In the genomic region with DNA sequence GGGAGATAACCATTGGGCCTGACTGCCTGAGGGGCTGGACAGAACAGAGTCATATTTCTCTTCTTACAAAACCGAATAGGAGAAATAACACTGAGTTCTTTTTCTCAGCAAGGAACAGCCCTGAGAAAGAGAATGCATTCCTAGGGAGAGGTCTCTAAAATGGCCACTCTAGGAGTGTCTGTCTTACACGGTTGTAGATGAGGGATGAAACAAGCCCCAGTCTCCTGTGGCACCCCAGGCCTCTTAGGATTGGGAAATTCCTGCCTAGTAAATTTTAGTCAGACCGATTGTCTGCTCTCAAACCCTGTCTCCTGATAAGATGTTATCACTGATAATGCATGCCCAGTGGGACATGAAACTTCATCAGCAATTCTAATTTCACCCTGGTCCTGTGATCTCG, we compare ENCODE assay signal across 5 cellular contexts.
DNase-seq lines count a peak whose midpoint lies in the region; ATAC-seq and TF ChIP-seq lines count a peak whose summit lies in the region.
"Not testable (repeated sequence)": the region's sequence is repeated elsewhere in the genome, so short reads cannot be mapped to it uniquely, and the experiment has no call there.

No MANE protein-coding gene starts in this region.

- H3K36me3 Mint-ChIP-seq in GM23338 (ENCODE audit: low read depth), result peaks cover 49% of the 10 kb centered on the region
- H3K36me3 Mint-ChIP-seq in endothelial cell (ENCODE audit: low read depth, unreplicated experiment), result peaks cover 47% of the 10 kb centered on the region

- H3K27ac Mint-ChIP-seq in GM23338, result peak overlapping the region; percentile 30; the same call in 1 of the 2 replicates
- not testable (repeated sequence) for H3K27ac Mint-ChIP-seq in endothelial cell (ENCODE audit: unreplicated experiment)

- not testable (repeated sequence) for H4K5ac ChIP-seq in mesendoderm (ENCODE audit: low read length)

- not testable (repeated sequence) for H3K9ac ChIP-seq in mesendoderm (ENCODE audit: low read length)

- not testable (repeated sequence) for H2AK5ac ChIP-seq in mesendoderm (ENCODE audit: low read length)

- not testable (repeated sequence) for DNase-seq in GM23338 (ENCODE audit: low spot score); endothelial cell (ENCODE audit: low spot score)
- DNase-seq in NCI-H69 (lab: John Stamatoyannopoulos, UW) (peak; percentile 25), OCI-M1 (lab: John Stamatoyannopoulos, UW) (peak; percentile 22), mesendoderm (peak; percentile 47)

- H4K20me1 ChIP-seq in GM23338 (replicated peaks; ENCODE audit: insufficient read depth), result not testable (repeated sequence)

- H2BK5ac ChIP-seq in mesendoderm (ENCODE audit: low read length), result not testable (repeated sequence)

- H3K18ac ChIP-seq in mesendoderm (ENCODE audit: low read length), result not testable (repeated sequence)

- H4K8ac ChIP-seq in mesendoderm (ENCODE audit: low read depth, low read length), result not testable (repeated sequence)

- not testable (repeated sequence) for H3K4ac ChIP-seq in mesendoderm (ENCODE audit: low read depth, low read length)

- TF ChIP-seq CTCF in GM23338 (conservative IDR thresholded peaks at IDR 0.05; ENCODE audit: low read depth in 2 of 2); endothelial cell (IDR thresholded peaks at IDR 0.05; ENCODE audit: unreplicated experiment): not testable (repeated sequence)

- not testable (repeated sequence) for H3K27ac ChIP-seq in GM23338 (ENCODE audit: low read depth); mesendoderm (ENCODE audit: low read depth, low read length)

- not testable (repeated sequence) for H3K79me2 ChIP-seq in GM23338 (replicated peaks; ENCODE audit: insufficient read depth); mesendoderm (ENCODE audit: control insufficient read depth, insufficient read depth, low read length)

- not testable (repeated sequence) for H2BK120ac ChIP-seq in mesendoderm (ENCODE audit: low read depth, low read length)

- H3F3A ChIP-seq in GM23338 (replicated peaks; ENCODE audit: low read depth), result not testable (repeated sequence)

- not testable (repeated sequence) for H3K27me3 Mint-ChIP-seq in GM23338 (ENCODE audit: insufficient read depth, low read depth, poor library complexity); endothelial cell (ENCODE audit: unreplicated experiment)

- no CpG with 5 or more reads among the region's 4 CpGs for WGBS in mesendoderm (ENCODE audit: extremely low coverage, insufficient coverage, low lambda C conversion rate)

- H3K4me3 Mint-ChIP-seq in GM23338, result not testable (repeated sequence)
- H3K4me3 Mint-ChIP-seq in endothelial cell (ENCODE audit: unreplicated experiment), result peak overlapping the region; percentile 49

- H3K9me3 Mint-ChIP-seq in GM23338; endothelial cell (ENCODE audit: unreplicated experiment): not testable (repeated sequence)

- H3K27me3 ChIP-seq in GM23338 (ENCODE audit: insufficient read depth); mesendoderm (ENCODE audit: insufficient read depth, low read length, poor library complexity): not testable (repeated sequence)

- H3K4me3 ChIP-seq in GM23338; mesendoderm (ENCODE audit: low read length): not testable (repeated sequence)

- not testable (repeated sequence) for H2BK15ac ChIP-seq in mesendoderm (replicated peaks; ENCODE audit: low read depth)

- ATAC-seq in GM23338, result not testable (repeated sequence)

- H3K36me3 ChIP-seq in GM23338 (ENCODE audit: insufficient read depth); mesendoderm (ENCODE audit: control insufficient read depth, insufficient read depth, low read length): not testable (repeated sequence)

- not testable (repeated sequence) for H2AFZ ChIP-seq in GM23338

- H3K9me2 ChIP-seq in GM23338 (ENCODE audit: insufficient read depth), result not testable (repeated sequence)

- H3K4me1 ChIP-seq in GM23338 (ENCODE audit: insufficient read depth); mesendoderm (ENCODE audit: control insufficient read depth, low read depth, low read length): not testable (repeated sequence)

- H3K4me1 Mint-ChIP-seq in GM23338, result not testable (repeated sequence)
- H3K4me1 Mint-ChIP-seq in endothelial cell (ENCODE audit: unreplicated experiment), result peaks cover 30% of the 10 kb centered on the region

- H3K4me2 ChIP-seq in GM23338; mesendoderm (ENCODE audit: low read length): not testable (repeated sequence)

- H3K23ac ChIP-seq in mesendoderm (ENCODE audit: low read length), result not testable (repeated sequence)

- H3K56ac ChIP-seq in mesendoderm (ENCODE audit: low read length), result not testable (repeated sequence)

- H3K79me1 ChIP-seq in mesendoderm (ENCODE audit: low read length), result not testable (repeated sequence)
